26 cellular contexts compared by ENCODE assay signal in the genomic region with DNA sequence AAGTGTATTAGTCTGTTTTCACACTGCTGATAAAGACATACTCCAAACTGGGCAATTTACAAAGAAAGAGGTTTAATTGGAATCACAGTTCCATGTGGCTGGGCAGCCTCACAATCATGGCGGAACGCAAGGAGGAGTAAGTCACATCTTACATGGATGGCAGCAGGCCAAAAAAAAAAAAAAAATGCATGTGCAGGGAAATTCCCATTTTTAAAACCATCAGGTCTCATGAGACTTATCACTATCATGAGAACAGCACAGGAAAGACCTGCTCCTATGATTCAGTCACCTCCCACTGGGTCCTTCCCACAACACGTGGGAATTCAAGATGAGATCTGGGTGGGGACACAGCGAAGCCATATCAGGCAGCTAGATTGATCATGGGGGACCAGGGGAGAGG.
"Had no signal": no experiment of that assay in that cellular context is flagged by ENCODE, and none has a peak within 500 bp of the region (broad histone marks: within the 10 kb centered on the region; RNA-seq: fewer than 3 reads in every experiment).

No MANE protein-coding gene starts in this region.

- H3K27ac ChIP-seq: coronary artery, esophagus squamous epithelium, prostate gland, sigmoid colon, skin epidermis, spleen, testis, tibial artery had no signal

- H3K4me3 ChIP-seq: coronary artery, esophagus squamous epithelium, lung, prostate gland, sigmoid colon, skin epidermis, spleen, testis, tibial artery had no signal

- H3K27me3 ChIP-seq: esophagus squamous epithelium, sigmoid colon, spleen, testis, tibial artery had no signal

- H3K9me3 ChIP-seq: esophagus squamous epithelium, prostate gland, sigmoid colon, spleen, testis, tibial artery had no signal

- H3K36me3 ChIP-seq: esophagus squamous epithelium, prostate gland, sigmoid colon, spleen, tibial artery had no signal

- ATAC-seq: left colon; naive thymus-derived CD8-positive, alpha-beta T cell; right cardiac atrium; stimulated activated memory B cell treated with anti-CD40 and anti-IgM and Interleukin-4, amounts not matched to agents 10 μg/mL and 1 μg/mL and 100 μg/mL, for 72 hours; stimulated activated naive CD8-positive, alpha-beta T cell treated with anti-CD3 and anti-CD28 coated beads, Interleukin-15, Interleukin-2, amounts not matched to agents 100 U/mL and 50 U/mL, for 24 hours had no signal

- H3K4me1 ChIP-seq: esophagus squamous epithelium, prostate gland, testis had no signal

- DNase-seq: dermis blood vessel endothelial cell; effector memory CD4-positive, alpha-beta T cell; erythroblast; esophagus squamous epithelium; hypothalamus; immature natural killer cell; islet precursor cell; kidney glomerular epithelial cell; naive thymus-derived CD8-positive, alpha-beta T cell; nucleus accumbens; right cardiac atrium; sigmoid colon; spleen; stimulated activated CD4-positive, alpha-beta T cell treated with anti-CD3 and anti-CD28 coated beads, Interleukin-4, amount 100 ng/mL, for 4 hours; stimulated activated naive CD8-positive, alpha-beta T cell treated with anti-CD3 and anti-CD28 coated beads, Interleukin-15, Interleukin-2, amounts not matched to agents 100 U/mL and 50 U/mL, for 24 hours; substantia nigra; testis; tibial artery had no signal

- FAIRE-seq: endothelial cell of umbilical vein, frontal cortex had no signal
